18 cellular contexts compared by ENCODE assay signal in the genomic region with DNA sequence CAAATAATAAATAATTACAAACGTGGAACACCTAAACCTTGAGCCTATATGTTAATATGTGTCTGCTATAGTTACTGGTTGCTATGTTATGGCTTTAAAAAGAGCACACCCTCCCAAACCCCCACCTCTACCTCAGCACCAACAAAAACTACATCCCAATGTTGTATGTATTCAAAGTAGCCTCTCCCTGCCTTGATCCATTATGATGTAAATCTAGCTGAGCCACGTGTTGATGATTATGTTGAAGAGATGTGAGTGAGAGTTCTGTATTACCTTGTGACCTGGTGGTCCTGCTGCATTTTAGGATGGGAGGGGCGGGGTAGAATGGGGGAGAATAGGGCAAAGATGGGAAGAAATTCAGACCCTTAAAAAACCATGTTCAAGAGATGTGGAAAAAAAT. TPM values are rescaled to one million over a fixed set of nuclear protein-coding genes. Genes with fewer than 3 reads are reported as not detected.
A peak's percentile ranks its signal among the peaks of the same experiment; 100 is the strongest.
DNase-seq lines count a peak whose midpoint lies in the region; ATAC-seq, FAIRE-seq and TF ChIP-seq lines count a peak whose summit lies in the region.
"Had no signal": no experiment of that assay in that cellular context is flagged by ENCODE, and none has a peak within 500 bp of the region (broad histone marks: within the 10 kb centered on the region; RNA-seq: fewer than 3 reads in every experiment).

No MANE protein-coding gene starts in this region.

- H3K9me3 Mint-ChIP-seq in CD4-positive, alpha-beta T cell, result no peaks in the 10 kb centered on the region
- H3K9me3 Mint-ChIP-seq in GM23338 (no peaks in the 10 kb centered on the region), MCF 10A (ENCODE audit: unreplicated experiment) (no peaks in the 10 kb centered on the region), endothelial cell (ENCODE audit: unreplicated experiment) (no peaks in the 10 kb centered on the region)

- no peaks in the 10 kb centered on the region for H3K27me3 ChIP-seq in CD4-positive, alpha-beta T cell (ENCODE audit: control insufficient read depth, insufficient read depth, low read length)
- H3K27me3 ChIP-seq in GM23338 (ENCODE audit: insufficient read depth) (peaks cover 22% of the 10 kb centered on the region), layer of hippocampus (ENCODE audit: control insufficient read depth, insufficient read depth, low read length) (no peaks in the 10 kb centered on the region), SK-N-SH (ENCODE audit: insufficient read depth) (no peaks in the 10 kb centered on the region)

- no peak for TF ChIP-seq CTCF in CD4-positive, alpha-beta T cell (IDR thresholded peaks at IDR 0.05)
- no peak for TF ChIP-seq CTCF in GM23338 (conservative IDR thresholded peaks at IDR 0.05; ENCODE audit: low read depth in 2 of 2)
- TF ChIP-seq CTCF in MCF 10A (IDR thresholded peaks at IDR 0.05; ENCODE audit: unreplicated experiment), result no peak
- no peak for TF ChIP-seq CTCF in endothelial cell (IDR thresholded peaks at IDR 0.05; ENCODE audit: unreplicated experiment)
- no peak for TF ChIP-seq CTCF in SK-N-SH (IDR thresholded peaks at IDR 0.05)

- H3K9me3 ChIP-seq in CD4-positive, alpha-beta T cell (ENCODE audit: control insufficient read depth, low read length), result no peaks in the 10 kb centered on the region
- H3K9me3 ChIP-seq in SK-N-SH, result no peaks in the 10 kb centered on the region

- DNase-seq in CD4-positive, alpha-beta T cell, result no peak
- peak; percentile 71 for DNase-seq in GM23338 (ENCODE audit: low spot score)
- DNase-seq in MCF 10A (ENCODE audit: unreplicated experiment), result no peak
- DNase-seq in NCI-H1436 (lab: John Stamatoyannopoulos, UW), result no peak
- DNase-seq in endothelial cell (ENCODE audit: low spot score), result no peak
- no peak for DNase-seq in GM12891 (ENCODE audit: insufficient read length, low spot score)
- no peak for DNase-seq in SK-N-SH
- DNase-seq: activated CD8-positive, alpha-beta memory T cell treated with anti-CD3 and anti-CD28 coated beads, Interleukin-2, amount 50 U/mL, for 4 hours; activated naive CD4-positive, alpha-beta T cell; AML-193; DMS79; effector CD8-positive, alpha-beta T cell; left colon; trophoblast cell had no signal

- H2AFZ ChIP-seq in GM23338, result peak overlapping the region; percentile 41; the same call in 1 of the 2 replicates
- H2AFZ ChIP-seq in SK-N-SH (ENCODE audit: low read depth), result no peak overlapping the region
- H2AFZ ChIP-seq: hepatocyte, parathyroid adenoma had no signal

- peak overlapping the region; percentile 75 for H3K27ac Mint-ChIP-seq in CD4-positive, alpha-beta T cell
- H3K27ac Mint-ChIP-seq in GM23338 (no peak overlapping the region), MCF 10A (ENCODE audit: low read depth, unreplicated experiment) (peak overlapping the region; percentile 82), endothelial cell (ENCODE audit: unreplicated experiment) (no peak overlapping the region)

- no peaks in the 10 kb centered on the region for H3K9me2 ChIP-seq in GM23338 (ENCODE audit: insufficient read depth)
- H3K9me2 ChIP-seq in SK-N-SH, result no peaks in the 10 kb centered on the region

- FAIRE-seq in GM12891 (lab: Jason Lieb, UNC), result no peak

- peaks cover 17% of the 10 kb centered on the region for H3K36me3 Mint-ChIP-seq in CD4-positive, alpha-beta T cell (ENCODE audit: low read depth)
- H3K36me3 Mint-ChIP-seq in GM23338 (ENCODE audit: low read depth), result no peaks in the 10 kb centered on the region
- H3K36me3 Mint-ChIP-seq in MCF 10A (ENCODE audit: insufficient read depth, unreplicated experiment), result no peaks in the 10 kb centered on the region
- H3K36me3 Mint-ChIP-seq in endothelial cell (ENCODE audit: low read depth, unreplicated experiment), result no peaks in the 10 kb centered on the region

- BruUV-seq in MCF 10A (replicated peaks; lab: Mats Ljungman, UMichigan), result no TSS peak

- CTCF ChIA-PET in CD4-positive, alpha-beta T cell (lab: Charles Lee), result no interaction called here
- CTCF ChIA-PET in MCF 10A (lab: Yijun Ruan, JAX), result interaction anchor here (1.0 kb wide), 2 partner anchors 20 to 58 kb away, joined by 3 to 4 read pairs; no protein-coding TSS in a partner anchor
- CTCF ChIA-PET in SK-N-SH (lab: Yijun Ruan, JAX), result interaction anchor here (0.9 to 1.0 kb wide), 2 partner anchors 98 to 639 kb away, joined by 3 read pairs; no protein-coding TSS in a partner anchor

- H4K20me1 ChIP-seq in GM23338 (replicated peaks; ENCODE audit: insufficient read depth) (no peaks in the 10 kb centered on the region), SK-N-SH (ENCODE audit: insufficient read depth) (no peaks in the 10 kb centered on the region)

- H3K4me1 ChIP-seq in GM23338 (ENCODE audit: insufficient read depth) (peaks cover 30% of the 10 kb centered on the region), SK-N-SH (ENCODE audit: control insufficient read depth in 1 of 2, insufficient read depth in 2 of 2, low read depth in 1 of 2, low read length in 1 of 2) (peaks cover 9 to 17% of the 10 kb centered on the region in 2 experiments; a peak in 3 of 4 replicates)

- no peaks in the 10 kb centered on the region for H3K27me3 Mint-ChIP-seq in CD4-positive, alpha-beta T cell
- H3K27me3 Mint-ChIP-seq in GM23338 (ENCODE audit: insufficient read depth, low read depth, poor library complexity) (peaks cover 7% of the 10 kb centered on the region), MCF 10A (ENCODE audit: insufficient read depth, unreplicated experiment) (no peaks in the 10 kb centered on the region), endothelial cell (ENCODE audit: unreplicated experiment) (peaks cover 10% of the 10 kb centered on the region)

- H3K4me3 ChIP-seq in GM23338 (no peak overlapping the region), SK-N-SH (ENCODE audit: low read depth in 2 of 2, low read length in 1 of 2) (no peak overlapping the region)
- H3K4me3 ChIP-seq: hepatocyte had no signal

- H3F3A ChIP-seq in GM23338 (replicated peaks; ENCODE audit: low read depth), result no peaks in the 10 kb centered on the region
- no peaks in the 10 kb centered on the region for H3F3A ChIP-seq in SK-N-SH (replicated peaks; ENCODE audit: insufficient read depth)

- TF ChIP-seq POLR2A in GM12891 (IDR thresholded peaks at IDR 0.05; ENCODE audit: low read depth, low read length), result no peak

- H3K4me3 Mint-ChIP-seq in CD4-positive, alpha-beta T cell, result peak overlapping the region; percentile 2
- peak overlapping the region; percentile 6; the same call in 1 of the 3 replicates for H3K4me3 Mint-ChIP-seq in GM23338
- peak overlapping the region; percentile 13 for H3K4me3 Mint-ChIP-seq in MCF 10A (ENCODE audit: unreplicated experiment)
- H3K4me3 Mint-ChIP-seq in endothelial cell (ENCODE audit: unreplicated experiment), result no peak overlapping the region

- intact Hi-C loops in CD4-positive, alpha-beta T cell (cut with DNase I, micrococcal nuclease), result no loop called here
- intact Hi-C loops in MCF 10A (cut with micrococcal nuclease), result no loop called here

- H3K4me2 ChIP-seq in GM23338 (peak overlapping the region; percentile 19), SK-N-SH (no peak overlapping the region)
- H3K4me2 ChIP-seq: hepatocyte had no signal

- POLR2A ChIA-PET in CD4-positive, alpha-beta T cell (lab: Charles Lee), result interaction anchor here (1.5 kb wide), 1 partner anchor 469 kb away, joined by 3 read pairs; no protein-coding TSS in a partner anchor
- POLR2A ChIA-PET in MCF 10A (lab: Yijun Ruan, JAX), result interaction anchor here (0.6 to 1.6 kb wide), 7 partner anchors 12 to 468 kb away, joined by 3 to 6 read pairs (median 3); no protein-coding TSS in a partner anchor
- POLR2A ChIA-PET in SK-N-SH (lab: Yijun Ruan, JAX), result no interaction called here

- TF ChIP-seq RAD21 in SK-N-SH (IDR thresholded peaks at IDR 0.05; ENCODE audit: low read length), result no peak

- peaks cover 84% of the 10 kb centered on the region for H3K4me1 Mint-ChIP-seq in CD4-positive, alpha-beta T cell (ENCODE audit: low read depth)
- H3K4me1 Mint-ChIP-seq in GM23338 (peaks cover 27% of the 10 kb centered on the region), MCF 10A (ENCODE audit: insufficient read depth, unreplicated experiment) (peaks cover 20% of the 10 kb centered on the region), endothelial cell (ENCODE audit: unreplicated experiment) (peaks cover 20% of the 10 kb centered on the region)

- 70% methylated on average over 3 of the region's 3 CpGs for WGBS in SK-N-SH (ENCODE audit: low lambda C conversion rate)

- H3K36me3 ChIP-seq in GM23338 (ENCODE audit: insufficient read depth), result no peaks in the 10 kb centered on the region
- no peaks in the 10 kb centered on the region for H3K36me3 ChIP-seq in SK-N-SH (replicated peaks in 1 of 2; ENCODE audit: control insufficient read depth in 1 of 2, insufficient read depth in 2 of 2, low read length in 1 of 2)

- no peaks in the 10 kb centered on the region for H3K79me2 ChIP-seq in GM23338 (replicated peaks; ENCODE audit: insufficient read depth)
- H3K79me2 ChIP-seq in SK-N-SH (ENCODE audit: insufficient read depth), result no peaks in the 10 kb centered on the region

- ATAC-seq in CD4-positive, alpha-beta T cell (ENCODE audit: poor library complexity), result no peak
- peak; percentile 19 for ATAC-seq in GM23338
- ATAC-seq: left colon, Right ventricle myocardium inferior had no signal

- H3K9ac ChIP-seq in SK-N-SH, result no peak overlapping the region
- H3K9ac ChIP-seq: parathyroid adenoma had no signal

- no peak for TF ChIP-seq EP300 in SK-N-SH (IDR thresholded peaks at IDR 0.05; ENCODE audit: borderline replicate concordance in 1 of 2, low read depth in 1 of 2, low read length in 1 of 2)

- no peak overlapping the region for H3K27ac ChIP-seq in CD4-positive, alpha-beta T cell (ENCODE audit: low read depth, low read length)
- H3K27ac ChIP-seq in GM23338 (ENCODE audit: low read depth), result no peak overlapping the region
- peak overlapping the region; percentile 15 for H3K27ac ChIP-seq in layer of hippocampus (ENCODE audit: low read depth, low read length)
- no peak overlapping the region for H3K27ac ChIP-seq in SK-N-SH (ENCODE audit: low read depth in 2 of 2, low read length in 1 of 2)
- H3K27ac ChIP-seq: hepatocyte, parathyroid adenoma had no signal

TF ChIP-seq in GM12891, 5 proteins besides CTCF, POLR2A, EP300 and RAD21 (continues in another document):
- no peak for TF ChIP-seq PAX5 (IDR thresholded peaks at IDR 0.05; ENCODE audit: insufficient read depth, low read length, severe bottlenecking)
- TF ChIP-seq POLR2AphosphoS5 (IDR thresholded peaks at IDR 0.05; ENCODE audit: low read depth, low read length), result no peak
- TF ChIP-seq POU2F2 (IDR thresholded peaks at IDR 0.05; ENCODE audit: low read depth, low read length), result no peak

RNA-seq across cellular contexts. Expression of gene MFSD6, which starts 4.8 kb away (rescaled TPM):
- 10 to 100 TPM; 41.2 to 47.8 TPM for total RNA-seq in CD4-positive, alpha-beta T cell
- 9.6 and 15.8 TPM in 2 replicates for total RNA-seq in GM23338 (2014; rRNA removed; shearing (Covaris generic))
- polyA plus RNA-seq in GM23338 (2016; fragmentation: Nextera tagmentation; extraction: Ambion mirVana) (2.3 and 3.1 TPM in 2 replicates), SK-N-SH (2012; rRNA removed) (15.1 and 15.9 TPM in 2 replicates)
- total RNA-seq in MCF 10A (2022) (19.7 and 29.0 TPM in 2 replicates), endothelial cell (ENCODE audit: unreplicated experiment) (2.4 TPM)
- polyA plus RNA-seq in GM12891 (2012; ENCODE audit: low read depth, missing spikeins), result 12.1 TPM
- polyA plus RNA-seq in SK-N-SH (2012; cell fraction: cytosol; rRNA removed), result 15.1 and 17.9 TPM in 2 replicates
- 6.9 and 11.8 TPM in 2 replicates for polyA plus RNA-seq in SK-N-SH (2012; cell fraction: nucleus; rRNA removed)

Comparison
In these comparisons a context has a peak if more than half of its experiments do, and no peak if none do; other contexts are left out.
1. H3K27ac Mint-ChIP-seq: peak in CD4-positive, alpha-beta T cell (single experiment) and MCF 10A (single experiment); none in GM23338 (single experiment) and endothelial cell (single experiment).